1 cellular context compared by ENCODE assay signal in genomic region chr16:70746040-70746707, GRCh38.
TF ChIP-seq lines count a peak whose summit lies in the region.

No MANE protein-coding gene starts in this region.

TF ChIP-seq in K562, 482 proteins besides CTCF, POLR2A, EP300 and RAD21 (continued from another document and continues in another):
- TF ChIP-seq ZBTB40 (IDR thresholded peaks at IDR 0.05) (no peak), ZBTB40 (CRISPR knock-in tag; IDR thresholded peaks at IDR 0.05) (no peak), ZNF311 (CRISPR knock-in tag; IDR thresholded peaks at IDR 0.05) (no peak), ILK (tag; IDR thresholded peaks at IDR 0.05; ENCODE audit: borderline replicate concordance, low read depth) (no peak), ZNF511 (CRISPR knock-in tag; IDR thresholded peaks at IDR 0.05) (no peak), CBFB (CRISPR knock-in tag; IDR thresholded peaks at IDR 0.05) (no peak), SLC30A9 (CRISPR knock-in tag; IDR thresholded peaks at IDR 0.05) (no peak), TFAM (CRISPR knock-in tag; conservative IDR thresholded peaks at IDR 0.05) (no peak), ZNF347 (CRISPR knock-in tag; IDR thresholded peaks at IDR 0.05; ENCODE audit: low read depth) (no peak), MIER1 (IDR thresholded peaks at IDR 0.05; ENCODE audit: low read depth) (no peak), DNMT1 (IDR thresholded peaks at IDR 0.05) (no peak), ZNF644 (tag; IDR thresholded peaks at IDR 0.05; ENCODE audit: low read depth) (no peak), ZBTB1 (CRISPR knock-in tag; IDR thresholded peaks at IDR 0.05; ENCODE audit: borderline replicate concordance, low read depth) (0 out of 2 replicates have a peak, but pooled peaks have one; percentile 48), TCF7L2 (IDR thresholded peaks at IDR 0.05; ENCODE audit: low read depth, low read length) (no peak), HMBOX1 (IDR thresholded peaks at IDR 0.05) (no peak), MTA3 (IDR thresholded peaks at IDR 0.05; ENCODE audit: borderline replicate concordance) (0 out of 2 replicates have a peak, but pooled peaks have one; percentile 13), RBFOX2 (IDR thresholded peaks at IDR 0.05; ENCODE audit: low read depth, low read length) (no peak; the same call in 1 of the 2 replicates), RFX7 (CRISPR knock-in tag; IDR thresholded peaks at IDR 0.05) (no peak), E2F6 (IDR thresholded peaks at IDR 0.05; ENCODE audit: borderline replicate concordance in 1 of 2, extremely low read depth in 1 of 2, insufficient read depth in 1 of 2, insufficient read length in 1 of 2, low read depth in 1 of 2, low read length in 1 of 2, poor library complexity in 1 of 2, severe bottlenecking in 1 of 2) (peak in 1 of 2 experiments; percentile 58), BCL6 (CRISPR knock-in tag; IDR thresholded peaks at IDR 0.05) (no peak), RAD51 (IDR thresholded peaks at IDR 0.05; ENCODE audit: borderline replicate concordance, low read depth) (peak; percentile 42; the same call in 1 of the 2 replicates), GMEB1 (CRISPR knock-in tag; IDR thresholded peaks at IDR 0.05) (no peak), NFE2 (IDR thresholded peaks at IDR 0.05; ENCODE audit: low read depth) (no peak), MEF2D (tag; conservative IDR thresholded peaks at IDR 0.05; ENCODE audit: low read depth) (no peak), MAFF (IDR thresholded peaks at IDR 0.05; ENCODE audit: low read length) (no peak), ZFX (CRISPR knock-in tag; IDR thresholded peaks at IDR 0.05) (peak; percentile 85; the same call in 1 of the 2 replicates), ZNF280A (IDR thresholded peaks at IDR 0.05; ENCODE audit: low read depth, partially characterized antibody) (no peak), BCLAF1 (IDR thresholded peaks at IDR 0.05; ENCODE audit: borderline replicate concordance in 1 of 2, control insufficient read depth in 1 of 2, low read depth in 2 of 2, low read length in 1 of 2) (no peak), NR2C2 (CRISPR knock-in tag; IDR thresholded peaks at IDR 0.05) (no peak), NR2C2 (tag; IDR thresholded peaks at IDR 0.05) (no peak), PML (IDR thresholded peaks at IDR 0.05; ENCODE audit: low read length) (no peak), TGIF2 (CRISPR knock-in tag; IDR thresholded peaks at IDR 0.05) (no peak), E2F5 (CRISPR knock-in tag; IDR thresholded peaks at IDR 0.05) (no peak), ZNF76 (CRISPR knock-in tag; IDR thresholded peaks at IDR 0.05; ENCODE audit: borderline replicate concordance) (no peak), KLF16 (IDR thresholded peaks at IDR 0.05) (no peak), RHOXF2B (CRISPR knock-in tag; conservative IDR thresholded peaks at IDR 0.05) (no peak), EGR1 (conservative IDR thresholded peaks at IDR 0.05) (peak; percentile 85), ZNF785 (CRISPR knock-in tag; IDR thresholded peaks at IDR 0.05) (no peak), HLTF (IDR thresholded peaks at IDR 0.05) (no peak), TARDBP (IDR thresholded peaks at IDR 0.05) (no peak), RNF2 (IDR thresholded peaks at IDR 0.05) (no peak), CSDE1 (IDR thresholded peaks at IDR 0.05) (no peak), SAP30 (IDR thresholded peaks at IDR 0.05; ENCODE audit: borderline replicate concordance, insufficient read depth, low read depth, low read length, poor library complexity, severe bottlenecking) (no peak), KLF13 (tag; IDR thresholded peaks at IDR 0.05; ENCODE audit: borderline replicate concordance, low read depth) (no peak), ZBED1 (IDR thresholded peaks at IDR 0.05) (no peak), KDM4B (IDR thresholded peaks at IDR 0.05; ENCODE audit: borderline replicate concordance in 2 of 2, low read depth in 1 of 2) (no peak), PTBP1 (IDR thresholded peaks at IDR 0.05; ENCODE audit: low read depth, low read length) (no peak), NELFE (IDR thresholded peaks at IDR 0.05; ENCODE audit: insufficient read depth, insufficient read length) (no peak), ZBTB43 (CRISPR knock-in tag; IDR thresholded peaks at IDR 0.05) (no peak), RB1 (IDR thresholded peaks at IDR 0.05; ENCODE audit: low read depth) (no peak), ZNF780A (CRISPR knock-in tag; IDR thresholded peaks at IDR 0.05) (no peak)
